Comparison of ENCODE assay signal across 1 cellular context in the genomic region with DNA sequence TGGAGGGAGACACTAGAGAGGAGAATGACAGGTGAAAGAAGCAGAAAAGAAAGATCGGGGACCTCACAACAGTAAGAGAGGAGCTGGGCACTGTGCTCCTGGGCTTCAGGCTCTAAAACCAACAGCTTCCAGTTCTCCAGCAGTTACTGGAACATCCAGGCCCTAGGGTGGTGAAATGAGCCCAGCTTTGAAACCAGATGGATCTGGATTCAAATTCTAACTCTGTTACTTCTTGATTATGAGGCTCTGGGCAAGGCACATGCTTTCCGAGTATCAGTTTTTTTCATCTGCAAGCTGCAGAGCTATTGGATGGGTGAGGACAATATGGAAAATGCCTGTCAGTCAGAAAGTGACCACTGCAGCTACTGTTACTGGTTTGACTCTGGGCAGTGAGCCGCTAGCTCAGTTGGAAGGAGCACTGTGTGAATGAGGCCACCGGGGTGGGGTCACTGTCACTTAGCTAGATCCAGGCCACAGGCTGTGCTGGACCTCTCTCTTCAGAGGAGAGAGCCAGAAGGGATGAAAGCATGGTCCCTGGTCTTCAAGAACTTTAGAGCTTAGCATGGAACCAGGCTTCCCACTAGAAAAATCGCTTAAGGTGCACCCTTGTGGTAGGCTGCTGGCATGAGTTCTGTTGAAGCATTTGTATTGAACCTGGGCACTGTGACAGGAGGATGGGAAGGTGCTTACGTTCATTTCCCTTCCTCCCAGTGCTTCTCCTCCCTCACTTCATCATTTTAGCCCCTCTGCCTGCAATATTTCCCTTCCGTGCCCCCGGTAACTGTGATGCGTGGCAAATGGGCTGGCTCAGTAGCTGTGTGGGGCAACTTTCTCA.
TF ChIP-seq lines count a peak whose summit lies in the region.

No MANE protein-coding gene starts in this region.

TF ChIP-seq in K562, 482 proteins besides CTCF, POLR2A, EP300 and RAD21 (continued from another document and continues in another):
- TF ChIP-seq, protein P1, sequence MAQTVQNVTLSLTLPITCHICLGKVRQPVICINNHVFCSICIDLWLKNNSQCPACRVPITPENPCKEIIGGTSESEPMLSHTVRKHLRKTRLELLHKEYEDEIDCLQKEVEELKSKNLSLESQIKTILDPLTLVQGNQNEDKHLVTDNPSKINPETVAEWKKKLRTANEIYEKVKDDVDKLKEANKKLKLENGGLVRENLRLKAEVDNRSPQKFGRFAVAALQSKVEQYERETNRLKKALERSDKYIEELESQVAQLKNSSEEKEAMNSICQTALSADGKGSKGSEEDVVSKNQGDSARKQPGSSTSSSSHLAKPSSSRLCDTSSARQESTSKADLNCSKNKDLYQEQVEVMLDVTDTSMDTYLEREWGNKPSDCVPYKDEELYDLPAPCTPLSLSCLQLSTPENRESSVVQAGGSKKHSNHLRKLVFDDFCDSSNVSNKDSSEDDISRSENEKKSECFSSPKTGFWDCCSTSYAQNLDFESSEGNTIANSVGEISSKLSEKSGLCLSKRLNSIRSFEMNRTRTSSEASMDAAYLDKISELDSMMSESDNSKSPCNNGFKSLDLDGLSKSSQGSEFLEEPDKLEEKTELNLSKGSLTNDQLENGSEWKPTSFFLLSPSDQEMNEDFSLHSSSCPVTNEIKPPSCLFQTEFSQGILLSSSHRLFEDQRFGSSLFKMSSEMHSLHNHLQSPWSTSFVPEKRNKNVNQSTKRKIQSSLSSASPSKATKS (CRISPR knock-in tag; IDR thresholded peaks at IDR 0.05), result no peak
- no peak for TF ChIP-seq GTF2A2 (tag; IDR thresholded peaks at IDR 0.05)
- TF ChIP-seq, protein P2, sequence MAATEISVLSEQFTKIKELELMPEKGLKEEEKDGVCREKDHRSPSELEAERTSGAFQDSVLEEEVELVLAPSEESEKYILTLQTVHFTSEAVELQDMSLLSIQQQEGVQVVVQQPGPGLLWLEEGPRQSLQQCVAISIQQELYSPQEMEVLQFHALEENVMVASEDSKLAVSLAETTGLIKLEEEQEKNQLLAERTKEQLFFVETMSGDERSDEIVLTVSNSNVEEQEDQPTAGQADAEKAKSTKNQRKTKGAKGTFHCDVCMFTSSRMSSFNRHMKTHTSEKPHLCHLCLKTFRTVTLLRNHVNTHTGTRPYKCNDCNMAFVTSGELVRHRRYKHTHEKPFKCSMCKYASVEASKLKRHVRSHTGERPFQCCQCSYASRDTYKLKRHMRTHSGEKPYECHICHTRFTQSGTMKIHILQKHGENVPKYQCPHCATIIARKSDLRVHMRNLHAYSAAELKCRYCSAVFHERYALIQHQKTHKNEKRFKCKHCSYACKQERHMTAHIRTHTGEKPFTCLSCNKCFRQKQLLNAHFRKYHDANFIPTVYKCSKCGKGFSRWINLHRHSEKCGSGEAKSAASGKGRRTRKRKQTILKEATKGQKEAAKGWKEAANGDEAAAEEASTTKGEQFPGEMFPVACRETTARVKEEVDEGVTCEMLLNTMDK (IDR thresholded peaks at IDR 0.05; ENCODE audit: borderline replicate concordance, insufficient read depth, low read depth, low read length, poor library complexity, severe bottlenecking), result peak; percentile 43
- TF ChIP-seq PHTF2 (CRISPR knock-in tag; IDR thresholded peaks at IDR 0.05), result no peak
- no peak for TF ChIP-seq DPF2 (IDR thresholded peaks at IDR 0.05)
- no peak for TF ChIP-seq CXXC5 (CRISPR knock-in tag; IDR thresholded peaks at IDR 0.05)
- TF ChIP-seq GATAD2B (IDR thresholded peaks at IDR 0.05; ENCODE audit: borderline replicate concordance), result no peak
- no peak for TF ChIP-seq HOXB6 (CRISPR knock-in tag; IDR thresholded peaks at IDR 0.05; ENCODE audit: borderline replicate concordance)
- TF ChIP-seq NFE2 (IDR thresholded peaks at IDR 0.05; ENCODE audit: low read depth), result no peak
- TF ChIP-seq, protein P3, sequence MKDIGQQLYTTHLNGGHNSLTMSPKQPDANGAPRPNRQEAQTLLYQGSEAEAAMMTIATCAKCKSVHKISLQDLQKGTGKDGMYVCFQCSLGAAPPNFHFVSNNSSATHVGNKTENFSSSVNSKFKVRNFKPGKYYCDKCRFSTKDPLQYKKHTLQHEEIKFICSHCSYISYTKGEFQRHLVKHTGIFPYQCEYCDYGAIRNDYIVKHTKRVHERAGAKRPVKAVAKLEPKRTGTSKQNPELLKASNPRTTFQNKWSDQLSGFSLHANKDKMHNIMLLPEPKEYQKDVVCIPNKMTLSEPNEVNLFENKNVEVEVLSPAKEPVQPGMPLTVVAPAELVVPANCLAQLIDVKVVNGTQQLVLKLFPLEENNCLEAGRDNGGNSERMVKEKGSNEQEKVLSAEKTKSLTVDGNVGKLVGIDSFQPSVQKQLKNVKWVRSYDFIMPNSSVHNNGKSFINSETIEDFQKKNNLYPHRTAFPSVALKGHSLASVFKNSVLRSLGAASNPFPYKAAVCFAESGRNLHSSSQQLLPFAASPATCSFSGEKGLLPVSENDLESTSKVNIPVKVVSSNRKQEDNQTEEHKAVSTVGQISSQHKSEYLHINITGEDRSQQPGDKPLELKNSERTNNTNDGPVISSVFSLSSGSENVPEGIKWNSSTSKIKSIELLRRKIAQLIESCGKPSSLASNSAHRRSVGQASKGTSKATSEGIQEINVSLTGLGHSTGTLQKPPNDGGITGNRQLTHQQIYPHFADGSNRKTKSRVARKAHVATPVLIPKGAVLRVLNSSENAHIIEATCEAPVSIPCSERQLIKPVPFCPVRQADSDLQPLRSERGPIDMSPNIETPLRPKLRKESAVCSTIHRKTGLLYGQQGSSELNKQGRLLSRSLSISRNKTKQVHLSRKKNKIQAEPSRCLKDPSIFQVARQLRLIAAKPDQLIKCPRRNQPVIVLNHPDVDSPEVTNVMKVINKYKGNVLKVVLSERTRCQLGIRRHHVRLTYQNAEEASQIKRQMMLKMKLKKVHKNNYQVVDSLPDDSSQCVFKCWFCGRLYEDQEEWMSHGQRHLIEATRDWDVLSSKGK (CRISPR knock-in tag; IDR thresholded peaks at IDR 0.05), result no peak
- TF ChIP-seq, protein P4, sequence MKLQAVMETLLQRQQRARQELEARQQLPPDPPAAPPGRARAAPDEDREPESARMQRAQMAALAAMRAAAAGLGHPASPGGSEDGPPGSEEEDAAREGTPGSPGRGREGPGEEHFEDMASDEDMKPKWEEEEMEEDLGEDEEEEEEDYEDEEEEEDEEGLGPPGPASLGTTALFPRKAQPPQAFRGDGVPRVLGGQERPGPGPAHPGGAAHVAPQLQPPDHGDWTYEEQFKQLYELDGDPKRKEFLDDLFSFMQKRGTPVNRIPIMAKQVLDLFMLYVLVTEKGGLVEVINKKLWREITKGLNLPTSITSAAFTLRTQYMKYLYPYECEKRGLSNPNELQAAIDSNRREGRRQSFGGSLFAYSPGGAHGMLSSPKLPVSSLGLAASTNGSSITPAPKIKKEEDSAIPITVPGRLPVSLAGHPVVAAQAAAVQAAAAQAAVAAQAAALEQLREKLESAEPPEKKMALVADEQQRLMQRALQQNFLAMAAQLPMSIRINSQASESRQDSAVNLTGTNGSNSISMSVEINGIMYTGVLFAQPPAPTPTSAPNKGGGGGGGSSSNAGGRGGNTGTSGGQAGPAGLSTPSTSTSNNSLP (IDR thresholded peaks at IDR 0.05; ENCODE audit: borderline replicate concordance, low read depth, low read length), result no peak
- TF ChIP-seq FOXJ2 (tag; IDR thresholded peaks at IDR 0.05), result 0 out of 2 replicates have a peak, but pooled peaks have one; percentile 39
- no peak for TF ChIP-seq CHD1 (IDR thresholded peaks at IDR 0.05; ENCODE audit: low read length)
- TF ChIP-seq ZNF324 (CRISPR knock-in tag; IDR thresholded peaks at IDR 0.05), result no peak
- no peak for TF ChIP-seq ZNF408 (CRISPR knock-in tag; IDR thresholded peaks at IDR 0.05; ENCODE audit: low read depth)
- no peak for TF ChIP-seq CBFA2T3 (IDR thresholded peaks at IDR 0.05)
- TF ChIP-seq DMBX1 (CRISPR knock-in tag; IDR thresholded peaks at IDR 0.05; ENCODE audit: borderline replicate concordance), result no peak
- no peak for TF ChIP-seq MEF2D (tag; conservative IDR thresholded peaks at IDR 0.05; ENCODE audit: low read depth)
- TF ChIP-seq, protein P5, sequence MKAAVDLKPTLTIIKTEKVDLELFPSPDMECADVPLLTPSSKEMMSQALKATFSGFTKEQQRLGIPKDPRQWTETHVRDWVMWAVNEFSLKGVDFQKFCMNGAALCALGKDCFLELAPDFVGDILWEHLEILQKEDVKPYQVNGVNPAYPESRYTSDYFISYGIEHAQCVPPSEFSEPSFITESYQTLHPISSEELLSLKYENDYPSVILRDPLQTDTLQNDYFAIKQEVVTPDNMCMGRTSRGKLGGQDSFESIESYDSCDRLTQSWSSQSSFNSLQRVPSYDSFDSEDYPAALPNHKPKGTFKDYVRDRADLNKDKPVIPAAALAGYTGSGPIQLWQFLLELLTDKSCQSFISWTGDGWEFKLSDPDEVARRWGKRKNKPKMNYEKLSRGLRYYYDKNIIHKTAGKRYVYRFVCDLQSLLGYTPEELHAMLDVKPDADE (conservative IDR thresholded peaks at IDR 0.05; ENCODE audit: control insufficient read depth, low read depth, low read length), result no peak
- TF ChIP-seq ZNF274 (IDR thresholded peaks at IDR 0.05; ENCODE audit: borderline replicate concordance, low read depth, low read length), result no peak
- TF ChIP-seq, protein P6, sequence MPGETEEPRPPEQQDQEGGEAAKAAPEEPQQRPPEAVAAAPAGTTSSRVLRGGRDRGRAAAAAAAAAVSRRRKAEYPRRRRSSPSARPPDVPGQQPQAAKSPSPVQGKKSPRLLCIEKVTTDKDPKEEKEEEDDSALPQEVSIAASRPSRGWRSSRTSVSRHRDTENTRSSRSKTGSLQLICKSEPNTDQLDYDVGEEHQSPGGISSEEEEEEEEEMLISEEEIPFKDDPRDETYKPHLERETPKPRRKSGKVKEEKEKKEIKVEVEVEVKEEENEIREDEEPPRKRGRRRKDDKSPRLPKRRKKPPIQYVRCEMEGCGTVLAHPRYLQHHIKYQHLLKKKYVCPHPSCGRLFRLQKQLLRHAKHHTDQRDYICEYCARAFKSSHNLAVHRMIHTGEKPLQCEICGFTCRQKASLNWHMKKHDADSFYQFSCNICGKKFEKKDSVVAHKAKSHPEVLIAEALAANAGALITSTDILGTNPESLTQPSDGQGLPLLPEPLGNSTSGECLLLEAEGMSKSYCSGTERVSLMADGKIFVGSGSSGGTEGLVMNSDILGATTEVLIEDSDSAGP (CRISPR knock-in tag; IDR thresholded peaks at IDR 0.05), result no peak
- no peak for TF ChIP-seq HMGN3 (IDR thresholded peaks at IDR 0.05; ENCODE audit: borderline replicate concordance, extremely low read depth, insufficient read length, low read depth, low read length)
- TF ChIP-seq ATF7 (IDR thresholded peaks at IDR 0.05), result no peak
- TF ChIP-seq HNRNPUL1 (IDR thresholded peaks at IDR 0.05; ENCODE audit: low read length), result no peak
- no peak for TF ChIP-seq HDAC6 (IDR thresholded peaks at IDR 0.05; ENCODE audit: low read depth, low read length)
- TF ChIP-seq ZNF140 (CRISPR knock-in tag; IDR thresholded peaks at IDR 0.05), result no peak
- TF ChIP-seq EP400 (IDR thresholded peaks at IDR 0.05), result 0 out of 2 replicates have a peak, but pooled peaks have one; percentile 27
- TF ChIP-seq FOXM1 (IDR thresholded peaks at IDR 0.05; ENCODE audit: low read depth), result no peak
- TF ChIP-seq FOXM1 (CRISPR knock-in tag; IDR thresholded peaks at IDR 0.05; ENCODE audit: low read depth), result no peak
- TF ChIP-seq, protein P7, sequence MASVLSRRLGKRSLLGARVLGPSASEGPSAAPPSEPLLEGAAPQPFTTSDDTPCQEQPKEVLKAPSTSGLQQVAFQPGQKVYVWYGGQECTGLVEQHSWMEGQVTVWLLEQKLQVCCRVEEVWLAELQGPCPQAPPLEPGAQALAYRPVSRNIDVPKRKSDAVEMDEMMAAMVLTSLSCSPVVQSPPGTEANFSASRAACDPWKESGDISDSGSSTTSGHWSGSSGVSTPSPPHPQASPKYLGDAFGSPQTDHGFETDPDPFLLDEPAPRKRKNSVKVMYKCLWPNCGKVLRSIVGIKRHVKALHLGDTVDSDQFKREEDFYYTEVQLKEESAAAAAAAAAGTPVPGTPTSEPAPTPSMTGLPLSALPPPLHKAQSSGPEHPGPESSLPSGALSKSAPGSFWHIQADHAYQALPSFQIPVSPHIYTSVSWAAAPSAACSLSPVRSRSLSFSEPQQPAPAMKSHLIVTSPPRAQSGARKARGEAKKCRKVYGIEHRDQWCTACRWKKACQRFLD (CRISPR knock-in tag; IDR thresholded peaks at IDR 0.05), result peak; percentile 67
- TF ChIP-seq, protein P8, sequence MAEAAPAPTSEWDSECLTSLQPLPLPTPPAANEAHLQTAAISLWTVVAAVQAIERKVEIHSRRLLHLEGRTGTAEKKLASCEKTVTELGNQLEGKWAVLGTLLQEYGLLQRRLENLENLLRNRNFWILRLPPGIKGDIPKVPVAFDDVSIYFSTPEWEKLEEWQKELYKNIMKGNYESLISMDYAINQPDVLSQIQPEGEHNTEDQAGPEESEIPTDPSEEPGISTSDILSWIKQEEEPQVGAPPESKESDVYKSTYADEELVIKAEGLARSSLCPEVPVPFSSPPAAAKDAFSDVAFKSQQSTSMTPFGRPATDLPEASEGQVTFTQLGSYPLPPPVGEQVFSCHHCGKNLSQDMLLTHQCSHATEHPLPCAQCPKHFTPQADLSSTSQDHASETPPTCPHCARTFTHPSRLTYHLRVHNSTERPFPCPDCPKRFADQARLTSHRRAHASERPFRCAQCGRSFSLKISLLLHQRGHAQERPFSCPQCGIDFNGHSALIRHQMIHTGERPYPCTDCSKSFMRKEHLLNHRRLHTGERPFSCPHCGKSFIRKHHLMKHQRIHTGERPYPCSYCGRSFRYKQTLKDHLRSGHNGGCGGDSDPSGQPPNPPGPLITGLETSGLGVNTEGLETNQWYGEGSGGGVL (CRISPR knock-in tag; IDR thresholded peaks at IDR 0.05), result no peak
- no peak for TF ChIP-seq SRSF1 (IDR thresholded peaks at IDR 0.05; ENCODE audit: low read depth, low read length)
- no peak for TF ChIP-seq ZNF23 (CRISPR knock-in tag; IDR thresholded peaks at IDR 0.05)
- no peak for TF ChIP-seq TGIF2 (CRISPR knock-in tag; IDR thresholded peaks at IDR 0.05)
- TF ChIP-seq, protein P9, sequence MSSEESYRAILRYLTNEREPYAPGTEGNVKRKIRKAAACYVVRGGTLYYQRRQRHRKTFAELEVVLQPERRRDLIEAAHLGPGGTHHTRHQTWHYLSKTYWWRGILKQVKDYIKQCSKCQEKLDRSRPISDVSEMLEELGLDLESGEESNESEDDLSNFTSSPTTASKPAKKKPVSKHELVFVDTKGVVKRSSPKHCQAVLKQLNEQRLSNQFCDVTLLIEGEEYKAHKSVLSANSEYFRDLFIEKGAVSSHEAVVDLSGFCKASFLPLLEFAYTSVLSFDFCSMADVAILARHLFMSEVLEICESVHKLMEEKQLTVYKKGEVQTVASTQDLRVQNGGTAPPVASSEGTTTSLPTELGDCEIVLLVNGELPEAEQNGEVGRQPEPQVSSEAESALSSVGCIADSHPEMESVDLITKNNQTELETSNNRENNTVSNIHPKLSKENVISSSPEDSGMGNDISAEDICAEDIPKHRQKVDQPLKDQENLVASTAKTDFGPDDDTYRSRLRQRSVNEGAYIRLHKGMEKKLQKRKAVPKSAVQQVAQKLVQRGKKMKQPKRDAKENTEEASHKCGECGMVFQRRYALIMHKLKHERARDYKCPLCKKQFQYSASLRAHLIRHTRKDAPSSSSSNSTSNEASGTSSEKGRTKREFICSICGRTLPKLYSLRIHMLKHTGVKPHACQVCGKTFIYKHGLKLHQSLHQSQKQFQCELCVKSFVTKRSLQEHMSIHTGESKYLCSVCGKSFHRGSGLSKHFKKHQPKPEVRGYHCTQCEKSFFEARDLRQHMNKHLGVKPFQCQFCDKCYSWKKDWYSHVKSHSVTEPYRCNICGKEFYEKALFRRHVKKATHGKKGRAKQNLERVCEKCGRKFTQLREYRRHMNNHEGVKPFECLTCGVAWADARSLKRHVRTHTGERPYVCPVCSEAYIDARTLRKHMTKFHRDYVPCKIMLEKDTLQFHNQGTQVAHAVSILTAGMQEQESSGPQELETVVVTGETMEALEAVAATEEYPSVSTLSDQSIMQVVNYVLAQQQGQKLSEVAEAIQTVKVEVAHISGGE (CRISPR knock-in tag; IDR thresholded peaks at IDR 0.05), result no peak
- no peak for TF ChIP-seq ZNF253 (CRISPR knock-in tag; conservative IDR thresholded peaks at IDR 0.05)
